Comparison of ENCODE assay signal across 19 cellular contexts in genomic region chr5:94266170-94266569, GRCh38.
"Had no signal": no experiment of that assay in that cellular context is flagged by ENCODE, and none has a peak within 500 bp of the region (broad histone marks: within the 10 kb centered on the region; RNA-seq: fewer than 3 reads in every experiment).

No MANE protein-coding gene starts in this region.

- H3K9me3 ChIP-seq: adrenal gland, breast epithelium, esophagus squamous epithelium, thyroid gland, upper lobe of right lung had no signal

- H3K27me3 ChIP-seq: adrenal gland, breast epithelium, esophagus squamous epithelium, foreskin keratinocyte, sigmoid colon, thyroid gland, upper lobe of right lung had no signal

- H3K27ac ChIP-seq: adrenal gland, breast epithelium, coronary artery, esophagus squamous epithelium, foreskin keratinocyte, sigmoid colon, thyroid gland, upper lobe of right lung had no signal

- DNase-seq: activated T-cell treated with anti-CD3 and anti-CD28 coated beads, Interleukin-2, amount 50 U/mL, for 1 hour; adrenal gland; esophagus squamous epithelium; foreskin keratinocyte; left ventricle myocardium superior; mammary epithelial cell; midbrain; natural killer cell; sigmoid colon; stimulated activated CD4-positive, alpha-beta T cell treated with anti-CD3 and anti-CD28 coated beads, Interleukin-4, amount 100 ng/mL, for 24 hours; substantia nigra; T1000; thyroid gland; upper lobe of right lung had no signal

- H3K36me3 ChIP-seq: adrenal gland, breast epithelium, esophagus squamous epithelium, sigmoid colon, thyroid gland, upper lobe of right lung had no signal

- ATAC-seq: activated naive CD4-positive, alpha-beta T cell treated with anti-CD3 and anti-CD28 coated beads, Interleukin-2, amount 50 U/mL, for 72 hours; activated T-helper 17 cell treated with anti-CD3 and anti-CD28 coated beads, Interleukin-2, amount 50 U/mL, for 72 hours; foreskin keratinocyte; left ventricle myocardium superior; natural killer cell; upper lobe of right lung; WTC11 had no signal

- H3K4me1 ChIP-seq: adrenal gland, breast epithelium, esophagus squamous epithelium, foreskin keratinocyte, sigmoid colon, thyroid gland, upper lobe of right lung had no signal

- H3K4me3 ChIP-seq: adrenal gland, breast epithelium, coronary artery, esophagus squamous epithelium, sigmoid colon, thyroid gland, upper lobe of right lung had no signal
